ENCODE assay signal across 13 cellular contexts in genomic region chr3:13600950-13601691, GRCh38. TPM values are rescaled to one million over a fixed set of nuclear protein-coding genes. Genes with fewer than 3 reads are reported as not detected.
A peak's percentile ranks its signal among the peaks of the same experiment; 100 is the strongest.
DNase-seq lines count a peak whose midpoint lies in the region; TF ChIP-seq lines count a peak whose summit lies in the region.
"Had no signal": no experiment of that assay in that cellular context is flagged by ENCODE, and none has a peak within 500 bp of the region (broad histone marks: within the 10 kb centered on the region; RNA-seq: fewer than 3 reads in every experiment).

No MANE protein-coding gene starts in this region.

- H3K4me1 Mint-ChIP-seq in endodermal cell (peaks cover 42% of the 10 kb centered on the region), neural progenitor cell (peaks cover 16% of the 10 kb centered on the region)

- H3K27ac ChIP-seq in endodermal cell (ENCODE audit: low read depth, low read length) = no peak overlapping the region
- H3K27ac ChIP-seq in neural progenitor cell = no peak overlapping the region
- H3K27ac ChIP-seq in vagina = no peak overlapping the region

- H3K4me3 Mint-ChIP-seq in endodermal cell = no peak overlapping the region
- H3K4me3 Mint-ChIP-seq in neural progenitor cell = no peak overlapping the region

- H3K4me3 ChIP-seq in AG10803 (ENCODE audit: low read length) (no peak overlapping the region), endodermal cell (ENCODE audit: low read length) (no peak overlapping the region), neural progenitor cell (no peak overlapping the region), vagina (no peak overlapping the region)

- intact Hi-C loops in vagina (cut with DNase I) = no loop called here

- H3K4me1 ChIP-seq in endodermal cell (ENCODE audit: control insufficient read depth, insufficient read depth, low read length) (peaks cover 15% of the 10 kb centered on the region), neural progenitor cell (peaks cover 12% of the 10 kb centered on the region), vagina (peaks cover 28% of the 10 kb centered on the region)

- no peak overlapping the region for H3K27ac Mint-ChIP-seq in endodermal cell
- H3K27ac Mint-ChIP-seq in neural progenitor cell = peak overlapping the region; percentile 4

- no peaks in the 10 kb centered on the region for H4K20me1 ChIP-seq in neural progenitor cell (ENCODE audit: low read depth)

- H3K4me2 ChIP-seq in neural progenitor cell = no peak overlapping the region

- no peak for TF ChIP-seq POLR2A in vagina (IDR thresholded peaks at IDR 0.05)

- H3K27me3 Mint-ChIP-seq in endodermal cell (ENCODE audit: insufficient read depth) = no peaks in the 10 kb centered on the region
- peaks cover 8% of the 10 kb centered on the region for H3K27me3 Mint-ChIP-seq in neural progenitor cell (ENCODE audit: insufficient read depth, low read depth)

- H3K36me3 Mint-ChIP-seq in endodermal cell (ENCODE audit: low read depth) (no peaks in the 10 kb centered on the region), neural progenitor cell (no peaks in the 10 kb centered on the region)

- H3F3A ChIP-seq in neural progenitor cell (ENCODE audit: low read depth) = no peaks in the 10 kb centered on the region

- DNase-seq in AG10803 (ENCODE audit: low read depth) (peak; percentile 64), NCI-H82 treated with DMSO at 0.1 percent for 48 hours (lab: John Stamatoyannopoulos, UW; ENCODE audit: unreplicated experiment) (peak; percentile 3), endodermal cell (peak; percentile 44), neural progenitor cell (ENCODE audit: low spot score) (no peak), MV-4-11 (lab: John Stamatoyannopoulos, UW) (no peak), vagina (ENCODE audit: extremely low spot score in 2 of 2) (no peak), ureter (ENCODE audit: low spot score) (no peak)
- DNase-seq in stimulated activated CD4-positive, alpha-beta T cell treated with anti-CD3 and anti-CD28 coated beads, Interleukin-4, amount 100 ng/mL, for 4 hours = no peak
- DNase-seq: activated CD4-positive, alpha-beta T cell treated with anti-CD3 and anti-CD28 coated beads, Interleukin-2, amount 50 U/mL, for 1 hour; midbrain; NCI-H146; RPMI8226; substantia nigra had no signal

- H3K27me3 ChIP-seq in endodermal cell (ENCODE audit: control insufficient read depth, insufficient read depth, low read length, poor library complexity, severe bottlenecking) (no peaks in the 10 kb centered on the region), neural progenitor cell (no peaks in the 10 kb centered on the region), vagina (no peaks in the 10 kb centered on the region)

- H3K9me3 Mint-ChIP-seq in endodermal cell = no peaks in the 10 kb centered on the region
- peaks cover 4% of the 10 kb centered on the region for H3K9me3 Mint-ChIP-seq in neural progenitor cell

- no peak overlapping the region for H2AFZ ChIP-seq in neural progenitor cell (replicated peaks)

- TF ChIP-seq CTCF in AG10803 (conservative IDR thresholded peaks at IDR 0.05; ENCODE audit: low read length) (no peak), endodermal cell (conservative IDR thresholded peaks at IDR 0.05) (no peak), neural progenitor cell (IDR thresholded peaks at IDR 0.05) (no peak), vagina (IDR thresholded peaks at IDR 0.05) (no peak)

- H3K36me3 ChIP-seq in endodermal cell (ENCODE audit: control insufficient read depth, insufficient read depth, low read length) (no peaks in the 10 kb centered on the region), neural progenitor cell (no peaks in the 10 kb centered on the region), vagina (no peaks in the 10 kb centered on the region)

- 93 to 95% methylated on average over 6 to 9 of the region's 9 CpGs for WGBS in endodermal cell (ENCODE audit: insufficient coverage in 1 of 2, insufficient read length in 1 of 2), 2 experiments

- H3K9ac ChIP-seq in endodermal cell (ENCODE audit: extremely low read depth, low read length, poor library complexity, severe bottlenecking) (no peak overlapping the region), neural progenitor cell (no peak overlapping the region)

- H3K9me3 ChIP-seq in endodermal cell (ENCODE audit: control insufficient read depth, low read length) (no peaks in the 10 kb centered on the region), neural progenitor cell (ENCODE audit: low read depth) (no peaks in the 10 kb centered on the region), vagina (no peaks in the 10 kb centered on the region)

- H3K79me2 ChIP-seq in neural progenitor cell (ENCODE audit: low read depth) = no peaks in the 10 kb centered on the region

RNA-seq across cellular contexts. Expression of gene FBLN2, which starts 52.2 kb away (rescaled TPM):
- total RNA-seq in endodermal cell (100 to 1,000 TPM in 1 of 2 donors, 10 to 100 TPM in 1; 86.1 to 136 TPM), neural progenitor cell (ENCODE audit: low replicate concordance) (15.0 and 15.9 TPM in 2 replicates), vagina (94.3 TPM), ureter (42.7 TPM)
- 68.2 TPM for polyA plus RNA-seq in endodermal cell (2013, experiment 1 of 2)
- polyA plus RNA-seq in endodermal cell (2013, experiment 2 of 2) = 78.4 TPM

Comparison
In these comparisons a context has a peak if more than half of its experiments do, and no peak if none do; other contexts are left out.
1. DNase-seq: peak in AG10803 (single experiment), NCI-H82 treated with DMSO at 0.1 percent for 48 hours (single experiment) and endodermal cell (single experiment); none in neural progenitor cell (single experiment), stimulated activated CD4-positive, alpha-beta T cell treated with anti-CD3 and anti-CD28 coated beads, Interleukin-4, amount 100 ng/mL, for 4 hours (0 of 2), MV-4-11 (single experiment), vagina (0 of 2) and ureter (single experiment).